ENCODE assay signal across 9 cellular contexts in the genomic region with DNA sequence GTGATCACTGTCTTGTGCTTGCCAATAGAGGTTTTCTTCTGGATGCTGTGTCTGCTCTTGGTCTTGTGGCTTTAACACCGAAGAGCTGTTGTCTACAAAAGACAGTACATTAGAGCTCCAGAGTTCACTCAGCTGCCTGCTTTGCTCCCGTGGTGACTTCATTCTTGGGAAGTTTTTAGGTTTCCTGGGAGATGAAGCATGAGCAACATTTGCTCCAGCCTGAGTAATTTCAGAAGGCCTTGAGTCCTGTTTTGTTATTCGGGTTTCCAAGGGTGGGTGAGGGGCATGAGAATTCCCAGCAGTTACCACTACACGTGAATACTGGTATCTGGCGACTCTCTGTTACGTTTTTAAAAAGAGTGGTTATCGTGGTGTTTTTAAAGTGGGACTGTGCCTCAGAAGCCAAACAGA.
DNase-seq lines count a peak whose midpoint lies in the region; ATAC-seq and TF ChIP-seq lines count a peak whose summit lies in the region.
"Had no signal": no experiment of that assay in that cellular context is flagged by ENCODE, and none has a peak within 500 bp of the region (broad histone marks: within the 10 kb centered on the region; RNA-seq: fewer than 3 reads in every experiment).

No MANE protein-coding gene starts in this region.

- TF ChIP-seq CTCF in brain (conservative IDR thresholded peaks at IDR 0.05), result no peak

- peak overlapping the region; percentile 43 to 74 (median 58) for H3K4me3 Mint-ChIP-seq in brain

- H3K27me3 Mint-ChIP-seq in brain, result peaks cover 3% of the 10 kb centered on the region

- H3K4me1 Mint-ChIP-seq in brain, result peaks cover 34% of the 10 kb centered on the region

- intact Hi-C loops in sciatic nerve (cut with DNase I), result no loop called here

- H3K27ac Mint-ChIP-seq in brain, result peak overlapping the region; percentile 63 to 94 (median 87)

- H3K36me3 Mint-ChIP-seq in brain, result no peaks in the 10 kb centered on the region

- DNase-seq in GM04503 (ENCODE audit: low read depth), result peak; percentile 99
- DNase-seq in iPS DF 19.7 (ENCODE audit: low read depth, low spot score), result peak; percentile 47
- no peak for DNase-seq in sciatic nerve (ENCODE audit: low spot score)
- no peak for DNase-seq in middle frontal gyrus (ENCODE audit: extremely low spot score, low spot score)
- DNase-seq in NCI-H1092 (lab: John Stamatoyannopoulos, UW), result no peak
- no peak for DNase-seq in NCI-H146 treated with DMSO at 0.1 percent for 48 hours (lab: John Stamatoyannopoulos, UW; ENCODE audit: unreplicated experiment)

- ATAC-seq in sciatic nerve (peak; percentile 96), HG03045 (IDR thresholded peaks at IDR 0.05; ENCODE audit: unreplicated experiment) (no peak)
- ATAC-seq: Panc1 had no signal

- H3K9me3 Mint-ChIP-seq in brain, result peaks cover 0 to 2% (median 0%) of the 10 kb centered on the region in 5 experiments

Comparison
In these comparisons a context has a peak if more than half of its experiments do, and no peak if none do; other contexts are left out.
1. DNase-seq: peak in GM04503 (single experiment) and iPS DF 19.7 (single experiment); none in sciatic nerve (single experiment), middle frontal gyrus (single experiment), NCI-H1092 (single experiment) and NCI-H146 treated with DMSO at 0.1 percent for 48 hours (single experiment).